ENCODE assay signal across 8 cellular contexts in the genomic region with DNA sequence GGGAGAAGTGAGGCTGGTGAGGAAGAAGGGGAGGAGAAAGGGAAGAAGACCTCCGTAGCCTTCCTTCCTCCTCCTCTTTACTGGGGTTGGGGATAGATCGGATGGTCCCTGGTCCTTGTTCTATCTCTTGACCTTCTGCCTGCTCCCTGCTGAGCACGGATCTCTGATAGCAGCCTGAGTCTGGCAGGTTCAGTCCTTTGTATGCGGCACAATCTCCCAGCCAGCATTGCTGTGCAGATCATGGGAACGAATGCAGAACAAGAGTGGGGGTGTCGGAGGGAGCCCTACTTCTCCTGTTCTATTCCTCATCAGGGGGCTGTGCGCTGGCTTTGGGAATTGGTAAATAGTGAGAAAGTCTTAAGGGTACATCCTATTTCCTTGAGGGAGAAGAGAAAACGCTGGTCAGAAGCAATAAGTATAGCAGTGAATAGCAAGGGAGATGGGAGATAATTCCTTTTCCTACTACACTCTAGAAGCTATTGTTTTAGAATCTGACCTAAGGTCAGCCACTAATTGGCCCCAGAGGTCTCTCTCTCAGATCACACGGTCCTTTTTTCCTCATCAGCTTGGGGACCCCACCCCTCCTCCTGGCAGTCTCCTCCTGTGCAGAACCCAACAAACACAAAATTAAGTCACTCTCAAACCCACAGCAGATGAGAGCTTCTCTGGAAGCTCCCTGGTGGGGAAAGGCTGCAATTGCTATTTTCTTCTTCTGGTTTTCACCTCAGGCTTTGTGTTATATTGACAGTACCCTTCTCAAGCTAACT.
DNase-seq lines count a peak whose midpoint lies in the region; ATAC-seq and TF ChIP-seq lines count a peak whose summit lies in the region.

No MANE protein-coding gene starts in this region.

- no peaks in the 10 kb centered on the region for H3K4me1 Mint-ChIP-seq in stimulated activated effector memory CD8-positive, alpha-beta T cell treated with anti-CD3 and anti-CD28 coated beads, Interleukin-12 subunit alpha, Interleukin-12 subunit beta, amount 100 ng/mL, for 72 hours

- H3K9me3 Mint-ChIP-seq in stimulated activated effector memory CD8-positive, alpha-beta T cell treated with anti-CD3 and anti-CD28 coated beads, Interleukin-12 subunit alpha, Interleukin-12 subunit beta, amount 100 ng/mL, for 72 hours = no peaks in the 10 kb centered on the region

- no peak overlapping the region for H3K27ac Mint-ChIP-seq in stimulated activated effector memory CD8-positive, alpha-beta T cell treated with anti-CD3 and anti-CD28 coated beads, Interleukin-12 subunit alpha, Interleukin-12 subunit beta, amount 100 ng/mL, for 72 hours

- H3K4me3 ChIP-seq in fibroblast of pulmonary artery (replicated peaks; ENCODE audit: low read depth, low read length) = no peak overlapping the region

- DNase-seq in NCI-H748 (lab: John Stamatoyannopoulos, UW; ENCODE audit: unreplicated experiment) (peak; percentile 60), fibroblast of pulmonary artery (ENCODE audit: low read depth) (peak; percentile 34), OCI-M2 (lab: John Stamatoyannopoulos, UW; ENCODE audit: unreplicated experiment) (no peak), NCI-H146 treated with DMSO at 0.1 percent for 48 hours (lab: John Stamatoyannopoulos, UW; ENCODE audit: unreplicated experiment) (no peak)
- DNase-seq in stimulated activated effector memory CD8-positive, alpha-beta T cell treated with anti-CD3 and anti-CD28 coated beads, Interleukin-12 subunit alpha, Interleukin-12 subunit beta, amount 100 ng/mL, for 72 hours (ENCODE audit: low spot score in 2 of 2) = no peak
- no peak for DNase-seq in effector CD4-positive, alpha-beta T cell

- ATAC-seq in GM18868 (IDR thresholded peaks at IDR 0.05; ENCODE audit: unreplicated experiment) = peak; percentile 92
- peak; percentile 21 for ATAC-seq in stimulated activated effector memory CD8-positive, alpha-beta T cell treated with anti-CD3 and anti-CD28 coated beads, Interleukin-12 subunit alpha, Interleukin-12 subunit beta, amount 100 ng/mL, for 72 hours
- no peak for ATAC-seq in HG02763 (IDR thresholded peaks at IDR 0.05; ENCODE audit: unreplicated experiment)

- H3K4me3 Mint-ChIP-seq in stimulated activated effector memory CD8-positive, alpha-beta T cell treated with anti-CD3 and anti-CD28 coated beads, Interleukin-12 subunit alpha, Interleukin-12 subunit beta, amount 100 ng/mL, for 72 hours = no peak overlapping the region

- no peaks in the 10 kb centered on the region for H3K36me3 Mint-ChIP-seq in stimulated activated effector memory CD8-positive, alpha-beta T cell treated with anti-CD3 and anti-CD28 coated beads, Interleukin-12 subunit alpha, Interleukin-12 subunit beta, amount 100 ng/mL, for 72 hours

- peak; percentile 63 for TF ChIP-seq CTCF in fibroblast of pulmonary artery (IDR thresholded peaks at IDR 0.05; ENCODE audit: low read length, missing control alignments)

Comparison
In these comparisons a context has a peak if more than half of its experiments do, and no peak if none do; other contexts are left out.
1. DNase-seq: peak in NCI-H748 (single experiment) and fibroblast of pulmonary artery (single experiment); none in stimulated activated effector memory CD8-positive, alpha-beta T cell treated with anti-CD3 and anti-CD28 coated beads, Interleukin-12 subunit alpha, Interleukin-12 subunit beta, amount 100 ng/mL, for 72 hours (0 of 2), OCI-M2 (single experiment), effector CD4-positive, alpha-beta T cell (single experiment) and NCI-H146 treated with DMSO at 0.1 percent for 48 hours (single experiment).